12 cellular contexts compared by ENCODE assay signal in genomic region chr6:10659697-10660348, GRCh38. TPM values are rescaled to one million over a fixed set of nuclear protein-coding genes. Genes with fewer than 3 reads are reported as not detected.
A peak's percentile ranks its signal among the peaks of the same experiment; 100 is the strongest.
DNase-seq lines count a peak whose midpoint lies in the region; ATAC-seq and TF ChIP-seq lines count a peak whose summit lies in the region.
"Had no signal": no experiment of that assay in that cellular context is flagged by ENCODE, and none has a peak within 500 bp of the region (broad histone marks: within the 10 kb centered on the region; RNA-seq: fewer than 3 reads in every experiment).

No MANE protein-coding gene starts in this region.

- peaks cover 6% of the 10 kb centered on the region for H3K9me3 Mint-ChIP-seq in activated CD4-positive, alpha-beta T cell treated with anti-CD3 and anti-CD28 coated beads for 36 hours (ENCODE audit: low read depth)
- H3K9me3 Mint-ChIP-seq in stimulated activated naive B cell treated with anti-CD40 and anti-IgM and Interleukin-4, amounts not matched to agents 10 μg/mL and 1 μg/mL and 100 μg/mL, for 72 hours: peaks cover 2 to 9% of the 10 kb centered on the region in 2 donors
- H3K9me3 Mint-ChIP-seq: natural killer cell had no signal

- TF ChIP-seq CTCF in VCaP (conservative IDR thresholded peaks at IDR 0.05): no peak
- TF ChIP-seq CTCF in hepatocyte (IDR thresholded peaks at IDR 0.05; ENCODE audit: poor library complexity): no peak

- H3K4me3 Mint-ChIP-seq in activated CD4-positive, alpha-beta T cell treated with anti-CD3 and anti-CD28 coated beads for 36 hours: peak overlapping the region; percentile 46
- peak overlapping the region; percentile 48 to 54 for H3K4me3 Mint-ChIP-seq in stimulated activated naive B cell treated with anti-CD40 and anti-IgM and Interleukin-4, amounts not matched to agents 10 μg/mL and 1 μg/mL and 100 μg/mL, for 72 hours

- no peaks in the 10 kb centered on the region for H3K9me3 ChIP-seq in hepatocyte (ENCODE audit: low read depth)

- H3K4me1 ChIP-seq in hepatocyte (ENCODE audit: insufficient read depth): no peaks in the 10 kb centered on the region

- no peaks in the 10 kb centered on the region for H3K79me2 ChIP-seq in hepatocyte

- no peaks in the 10 kb centered on the region for H3K36me3 ChIP-seq in hepatocyte (replicated peaks; ENCODE audit: insufficient read depth, low read depth)

- no peak overlapping the region for H3K27ac Mint-ChIP-seq in activated CD4-positive, alpha-beta T cell treated with anti-CD3 and anti-CD28 coated beads for 36 hours
- no peak overlapping the region for H3K27ac Mint-ChIP-seq in stimulated activated naive B cell treated with anti-CD40 and anti-IgM and Interleukin-4, amounts not matched to agents 10 μg/mL and 1 μg/mL and 100 μg/mL, for 72 hours

- no peaks in the 10 kb centered on the region for H4K20me1 ChIP-seq in hepatocyte (ENCODE audit: insufficient read depth, poor library complexity, severe bottlenecking)

- intact Hi-C loops in activated CD4-positive, alpha-beta T cell treated with anti-CD3 and anti-CD28 coated beads for 36 hours (cut with DNase I, micrococcal nuclease): no loop called here

- H3K36me3 Mint-ChIP-seq in activated CD4-positive, alpha-beta T cell treated with anti-CD3 and anti-CD28 coated beads for 36 hours (ENCODE audit: low read depth): no peaks in the 10 kb centered on the region
- H3K36me3 Mint-ChIP-seq in stimulated activated naive B cell treated with anti-CD40 and anti-IgM and Interleukin-4, amounts not matched to agents 10 μg/mL and 1 μg/mL and 100 μg/mL, for 72 hours: no peaks in the 10 kb centered on the region
- H3K36me3 Mint-ChIP-seq: IgD-negative memory B cell, natural killer cell had no signal

- 52% methylated on average over 41 of the region's 48 CpGs for WGBS in hepatocyte (ENCODE audit: low lambda C conversion rate, missing lambda C conversion rate)

- CTCF ChIA-PET in activated CD4-positive, alpha-beta T cell treated with anti-CD3 and anti-CD28 coated beads for 36 hours (lab: Charles Lee): no interaction called here

- peaks cover 11% of the 10 kb centered on the region for H3K4me1 Mint-ChIP-seq in activated CD4-positive, alpha-beta T cell treated with anti-CD3 and anti-CD28 coated beads for 36 hours
- peaks cover 5 to 12% of the 10 kb centered on the region in 2 donors for H3K4me1 Mint-ChIP-seq in stimulated activated naive B cell treated with anti-CD40 and anti-IgM and Interleukin-4, amounts not matched to agents 10 μg/mL and 1 μg/mL and 100 μg/mL, for 72 hours

- H3K9me2 ChIP-seq in hepatocyte (replicated peaks; ENCODE audit: insufficient read depth): no peaks in the 10 kb centered on the region

- H3K27ac ChIP-seq in VCaP (peak overlapping the region; percentile 59), hepatocyte (peak overlapping the region; percentile 82)

- peak; percentile 20 for DNase-seq in activated CD4-positive, alpha-beta T cell treated with anti-CD3 and anti-CD28 coated beads for 36 hours
- no peak for DNase-seq in activated CD4-positive, alpha-beta T cell treated with anti-CD3 and anti-CD28 coated beads for 1 hour
- DNase-seq in hepatocyte (ENCODE audit: low spot score) (peak; percentile 61), MV-4-11 (lab: John Stamatoyannopoulos, UW) (no peak), amniotic stem cell (lab: John Stamatoyannopoulos, UW) (no peak), T1000 (lab: John Stamatoyannopoulos, UW) (no peak)
- DNase-seq in stimulated activated naive B cell treated with anti-CD40 and anti-IgM and Interleukin-4, amounts not matched to agents 10 μg/mL and 1 μg/mL and 100 μg/mL, for 72 hours: no peak
- DNase-seq: caudate nucleus, natural killer cell, SW 1271 had no signal

- ATAC-seq in activated CD4-positive, alpha-beta T cell treated with anti-CD3 and anti-CD28 coated beads for 36 hours: no peak
- ATAC-seq in stimulated activated naive B cell treated with anti-CD40 and anti-IgM and Interleukin-4, amounts not matched to agents 10 μg/mL and 1 μg/mL and 100 μg/mL, for 72 hours (replicated peaks): peak in 1 of 2 donors; percentile 21

- peak overlapping the region; percentile 29 for H3K4me3 ChIP-seq in hepatocyte

- peak overlapping the region; percentile 78 for H2AFZ ChIP-seq in hepatocyte

- peak overlapping the region; percentile 83 for H3K4me2 ChIP-seq in hepatocyte

- no peaks in the 10 kb centered on the region for H3K27me3 ChIP-seq in hepatocyte

- peaks cover 14% of the 10 kb centered on the region for H3K27me3 Mint-ChIP-seq in activated CD4-positive, alpha-beta T cell treated with anti-CD3 and anti-CD28 coated beads for 36 hours
- H3K27me3 Mint-ChIP-seq in stimulated activated naive B cell treated with anti-CD40 and anti-IgM and Interleukin-4, amounts not matched to agents 10 μg/mL and 1 μg/mL and 100 μg/mL, for 72 hours: peaks cover 5 to 21% of the 10 kb centered on the region in 2 donors

- POLR2A ChIA-PET in activated CD4-positive, alpha-beta T cell treated with anti-CD3 and anti-CD28 coated beads for 36 hours (lab: Charles Lee): interaction anchor here (0.6 to 0.8 kb wide), 2 partner anchors 32 to 35 kb away, joined by 3 to 4 read pairs; partner anchors contain the start of gene PAK1IP1

RNA-seq across cellular contexts. Expression of gene C6orf52, which starts 34.6 kb away (rescaled TPM):
- total RNA-seq in activated CD4-positive, alpha-beta T cell treated with anti-CD3 and anti-CD28 coated beads for 36 hours: 1 to 10 TPM; 1.2 to 2.4 TPM
- 1.2 and 13.1 TPM in 2 replicates for total RNA-seq in hepatocyte
- 6.5 and 6.8 TPM in 2 replicates for polyA plus RNA-seq in hepatocyte

RNA-seq across cellular contexts. Expression of gene PAK1IP1, which starts 34.9 kb away (rescaled TPM):
- total RNA-seq in activated CD4-positive, alpha-beta T cell treated with anti-CD3 and anti-CD28 coated beads for 36 hours: 10 to 100 TPM; 35.6 to 39.4 TPM
- 14.0 and 16.0 TPM in 2 replicates for total RNA-seq in hepatocyte
- 14.3 and 15.7 TPM in 2 replicates for polyA plus RNA-seq in hepatocyte

Comparison
In these comparisons a context has a peak if more than half of its experiments do, and no peak if none do; other contexts are left out.
1. DNase-seq: peak in activated CD4-positive, alpha-beta T cell treated with anti-CD3 and anti-CD28 coated beads for 36 hours (single experiment) and hepatocyte (single experiment); none in activated CD4-positive, alpha-beta T cell treated with anti-CD3 and anti-CD28 coated beads for 1 hour (single experiment), stimulated activated naive B cell treated with anti-CD40 and anti-IgM and Interleukin-4, amounts not matched to agents 10 μg/mL and 1 μg/mL and 100 μg/mL, for 72 hours (single experiment), MV-4-11 (single experiment), amniotic stem cell (single experiment) and T1000 (single experiment).